14 cellular contexts compared by ENCODE assay signal in genomic region chr21:39456665-39457064, GRCh38. TPM values are rescaled to one million over a fixed set of nuclear protein-coding genes. Genes with fewer than 3 reads are reported as not detected.
A peak's percentile ranks its signal among the peaks of the same experiment; 100 is the strongest.
DNase-seq lines count a peak whose midpoint lies in the region; ATAC-seq, FAIRE-seq and TF ChIP-seq lines count a peak whose summit lies in the region.
"Had no signal": no experiment of that assay in that cellular context is flagged by ENCODE, and none has a peak within 500 bp of the region (broad histone marks: within the 10 kb centered on the region; RNA-seq: fewer than 3 reads in every experiment).

No MANE protein-coding gene starts in this region.

- H3K4me1 ChIP-seq in K562 (replicated peaks in 1 of 2; ENCODE audit: control insufficient read depth in 2 of 2, insufficient read depth in 2 of 2, low read length in 2 of 2) (peaks cover 6 to 12% of the 10 kb centered on the region in 2 experiments; a peak in 4 of 5 replicates), mesenchymal stem cell (ENCODE audit: control insufficient read depth, insufficient read depth, low read depth, low read length) (no peaks in the 10 kb centered on the region)
- H3K4me1 ChIP-seq: adrenal gland had no signal

- no peak overlapping the region for H2BK120ac ChIP-seq in mesenchymal stem cell (ENCODE audit: low read depth, low read length)

- no peaks in the 10 kb centered on the region for H3K9me3 Mint-ChIP-seq in HFFc6
- H3K9me3 Mint-ChIP-seq: CD4-positive, alpha-beta memory T cell; stimulated activated naive B cell treated with anti-CD40 and anti-IgM and Interleukin-4, amounts not matched to agents 10 μg/mL and 1 μg/mL and 100 μg/mL, for 72 hours had no signal

- H3K4me3 ChIP-seq in BJ (ENCODE audit: low read depth, low read length) (no peak overlapping the region), K562 (no peak overlapping the region), mesenchymal stem cell (ENCODE audit: insufficient read depth in 1 of 2, low read depth in 1 of 2, low read length in 2 of 2) (no peak overlapping the region)
- H3K4me3 ChIP-seq: adrenal gland had no signal

- H3K4ac ChIP-seq in mesenchymal stem cell (ENCODE audit: low read depth in 1 of 2, low read length in 2 of 2): no peak overlapping the region

- ATAC-seq in K562: no peak
- ATAC-seq: stimulated activated naive B cell treated with anti-CD40 and anti-IgM and Interleukin-4, amounts not matched to agents 10 μg/mL and 1 μg/mL and 100 μg/mL, for 72 hours had no signal

- no peak for TF ChIP-seq RAD21 in K562 (CRISPR knock-in tag; conservative IDR thresholded peaks at IDR 0.05 in 1 of 2, IDR thresholded peaks at IDR 0.05 in 1 of 2)

- H3K79me2 ChIP-seq in K562 (ENCODE audit: control insufficient read depth, insufficient read depth, low read length): no peaks in the 10 kb centered on the region

- TF ChIP-seq CTCF in BJ (IDR thresholded peaks at IDR 0.05; ENCODE audit: insufficient read depth, low read depth, low read length) (0 out of 2 replicates have a peak, but pooled peaks have one; percentile 21), HFFc6 (IDR thresholded peaks at IDR 0.05) (peak; percentile 63), K562 (IDR thresholded peaks at IDR 0.05 in 2 of 3, conservative IDR thresholded peaks at IDR 0.05 in 1 of 3; ENCODE audit: insufficient read depth in 2 of 3, low read depth in 1 of 3, low read length in 3 of 3) (peak; percentile 11 to 27 (median 14); a peak in 2 of 6 replicates)

- CTCF ChIA-PET in BJ (lab: Yijun Ruan, JAX) (no interaction called here), K562 (lab: Yijun Ruan, JAX; ENCODE audit: low intra/inter-chr PET ratio) (no interaction called here)

- in situ Hi-C loops in K562 (cut with MboI): no loop called here

- FAIRE-seq in K562 (lab: Jason Lieb, UNC): no peak

- TF ChIP-seq POLR2A in K562 (conservative IDR thresholded peaks at IDR 0.05): no peak

- intact Hi-C loops in K562 (cut with micrococcal nuclease): no loop called here

- H3K18ac ChIP-seq in mesenchymal stem cell (ENCODE audit: low read depth in 1 of 2, low read length in 2 of 2): no peak overlapping the region

- no peak for DNase-seq in BJ (ENCODE audit: low read depth)
- DNase-seq in HFFc6: no peak
- no peak for DNase-seq in K562 (ENCODE audit: extremely low read depth in 1 of 4, low spot score in 3 of 4)
- peak; percentile 2 for DNase-seq in mesenchymal stem cell
- no peak for DNase-seq in SW 1271 (lab: John Stamatoyannopoulos, UW)
- DNase-seq in effector CD4-positive, alpha-beta T cell: no peak
- DNase-seq in NCI-H2171 (lab: John Stamatoyannopoulos, UW): no peak
- DNase-seq in T1000 (lab: John Stamatoyannopoulos, UW): no peak
- DNase-seq: activated CD8-positive, alpha-beta memory T cell treated with anti-CD3 and anti-CD28 coated beads, Interleukin-2, amount 50 U/mL, for 48 hours; adrenal gland; CD4-positive, alpha-beta memory T cell; effector CD8-positive, alpha-beta T cell; NCI-H2081 treated with DMSO at 0.1 percent for 48 hours; stimulated activated naive B cell treated with anti-CD40 and anti-IgM and Interleukin-4, amounts not matched to agents 10 μg/mL and 1 μg/mL and 100 μg/mL, for 72 hours had no signal

- no peak overlapping the region for H4K91ac ChIP-seq in mesenchymal stem cell (ENCODE audit: low read length)

- H2AFZ ChIP-seq in K562 (ENCODE audit: low read depth, low read length): no peak overlapping the region
- H2AFZ ChIP-seq in mesenchymal stem cell (ENCODE audit: low read depth, low read length): no peak overlapping the region

- TF ChIP-seq EP300 in K562 (IDR thresholded peaks at IDR 0.05; ENCODE audit: low read length): no peak

- no peaks in the 10 kb centered on the region for H3K9me1 ChIP-seq in K562 (ENCODE audit: control insufficient read depth, insufficient read depth, low read length)

- no peak overlapping the region for H2AK5ac ChIP-seq in mesenchymal stem cell (ENCODE audit: low read length, severe bottlenecking)

- H2BK15ac ChIP-seq in mesenchymal stem cell (ENCODE audit: low read depth, poor library complexity, severe bottlenecking): no peak overlapping the region

- H3K27ac ChIP-seq in K562 (ENCODE audit: extremely low read depth, low read depth, low read length) (no peak overlapping the region), mesenchymal stem cell (ENCODE audit: low read length, poor library complexity, severe bottlenecking) (no peak overlapping the region)
- H3K27ac ChIP-seq: adrenal gland had no signal

- WGBS in K562 (ENCODE audit: insufficient coverage, low coverage, missing lambda C conversion rate): 42% methylated on average over 3 of the region's 3 CpGs
- 96% methylated on average over 2 of the region's 3 CpGs for WGBS in mesenchymal stem cell

- H3K36me3 Mint-ChIP-seq in HFFc6 (ENCODE audit: low read depth): no peaks in the 10 kb centered on the region
- H3K36me3 Mint-ChIP-seq: CD4-positive, alpha-beta memory T cell; stimulated activated naive B cell treated with anti-CD40 and anti-IgM and Interleukin-4, amounts not matched to agents 10 μg/mL and 1 μg/mL and 100 μg/mL, for 72 hours had no signal

- POLR2A ChIA-PET in BJ (lab: Charles Lee): no interaction called here
- POLR2A ChIA-PET in K562 (lab: Yijun Ruan, JAX): interaction anchor here (0.6 kb wide), 1 partner anchor 110 kb away, joined by 3 read pairs; no protein-coding TSS in a partner anchor

- no peak overlapping the region for H3K23ac ChIP-seq in mesenchymal stem cell (ENCODE audit: low read length in 2 of 2)

- no TSS peak for BruUV-seq in K562 (replicated peaks; lab: Mats Ljungman, UMichigan)

- no peak overlapping the region for H3K4me3 Mint-ChIP-seq in HFFc6
- H3K4me3 Mint-ChIP-seq: CD4-positive, alpha-beta memory T cell; stimulated activated naive B cell treated with anti-CD40 and anti-IgM and Interleukin-4, amounts not matched to agents 10 μg/mL and 1 μg/mL and 100 μg/mL, for 72 hours had no signal

- H3K27me3 ChIP-seq in BJ (ENCODE audit: control insufficient read depth, insufficient read depth, low read length) (0 out of 2 replicates have a peak, but pooled peaks cover 1% of the 10 kb centered on the region), K562 (ENCODE audit: control insufficient read depth in 2 of 2, insufficient read depth in 2 of 2, low read length in 2 of 2) (no peaks in the 10 kb centered on the region), mesenchymal stem cell (ENCODE audit: control insufficient read depth in 1 of 2, insufficient read depth in 1 of 2, low read length in 2 of 2) (peaks cover 0 to 4% of the 10 kb centered on the region in 2 experiments)
- H3K27me3 ChIP-seq: adrenal gland had no signal

- no peaks in the 10 kb centered on the region for H3K9me3 ChIP-seq in K562 (replicated peaks; ENCODE audit: control insufficient read depth, insufficient read depth, low read depth, low read length)
- H3K9me3 ChIP-seq in mesenchymal stem cell (ENCODE audit: control insufficient read depth, low read length): no peaks in the 10 kb centered on the region
- H3K9me3 ChIP-seq: adrenal gland had no signal

- no peak overlapping the region for H3K14ac ChIP-seq in mesenchymal stem cell (ENCODE audit: low read length in 2 of 2)

- H3K4me1 Mint-ChIP-seq in HFFc6 (ENCODE audit: low read depth): peaks cover 15% of the 10 kb centered on the region
- H3K4me1 Mint-ChIP-seq: CD4-positive, alpha-beta memory T cell had no signal

- peaks cover 16% of the 10 kb centered on the region for H3K27me3 Mint-ChIP-seq in HFFc6 (ENCODE audit: insufficient read depth)

- H2BK12ac ChIP-seq in mesenchymal stem cell (ENCODE audit: low read length in 2 of 2): no peak overlapping the region

- H4K8ac ChIP-seq in mesenchymal stem cell (ENCODE audit: low read length): no peak overlapping the region

- H3K9ac ChIP-seq in K562 (ENCODE audit: insufficient read depth in 1 of 2, low read depth in 2 of 2, low read length in 2 of 2) (no peak overlapping the region), mesenchymal stem cell (ENCODE audit: low read length) (no peak overlapping the region)

- H2BK5ac ChIP-seq in mesenchymal stem cell (ENCODE audit: low read depth, low read length, poor library complexity, severe bottlenecking): no peak overlapping the region

- peaks cover 1% of the 10 kb centered on the region for H3K79me1 ChIP-seq in mesenchymal stem cell (replicated peaks; ENCODE audit: low read length, poor library complexity, severe bottlenecking)

- H4K20me1 ChIP-seq in K562 (replicated peaks; ENCODE audit: control insufficient read depth, insufficient read depth, low read length): no peaks in the 10 kb centered on the region

- no peak overlapping the region for H3K4me2 ChIP-seq in K562 (ENCODE audit: insufficient read depth, low read length)
- no peak overlapping the region for H3K4me2 ChIP-seq in mesenchymal stem cell (ENCODE audit: low read length, poor library complexity, severe bottlenecking)

- no peak overlapping the region for H3K27ac Mint-ChIP-seq in HFFc6
- H3K27ac Mint-ChIP-seq: stimulated activated naive B cell treated with anti-CD40 and anti-IgM and Interleukin-4, amounts not matched to agents 10 μg/mL and 1 μg/mL and 100 μg/mL, for 72 hours had no signal

- H3K36me3 ChIP-seq in BJ (ENCODE audit: control insufficient read depth, insufficient read depth, low read length) (no peaks in the 10 kb centered on the region), K562 (ENCODE audit: control insufficient read depth, insufficient read depth, low read length) (no peaks in the 10 kb centered on the region), mesenchymal stem cell (ENCODE audit: control insufficient read depth in 1 of 2, insufficient read depth in 2 of 2, low read depth in 1 of 2, low read length in 2 of 2) (no peaks in the 10 kb centered on the region)
- H3K36me3 ChIP-seq: adrenal gland had no signal

RNA-seq across cellular contexts. Expression of gene SH3BGR, which starts 4.9 kb away (rescaled TPM):
- polyA plus RNA-seq in BJ (2011; rRNA removed): 0.23 and 2.6 TPM in 2 replicates
- 0.47 TPM in 1 of 2 replicates, not detected in the other for polyA minus RNA-seq in BJ (2011; rRNA and poly(A)+ RNA removed)
- total RNA-seq in HFFc6 (2021; fragmentation: NEBNext Ultra II Directional; extraction: Animal tissue kit (Norgen Biotek cat#: 25700)): 1 to 10 TPM; 1.4 to 3.7 (median 2.3) TPM
- 0.60 and 2.4 TPM in 2 replicates for total RNA-seq in K562 (2011; cell fraction: chromatin; rRNA removed; ENCODE audit: low replicate concordance)
- total RNA-seq in K562 (2011; cell fraction: nucleolus; rRNA removed): 1.3 and 1.8 TPM in 2 replicates
- total RNA-seq in K562 (2011; cell fraction: nucleoplasm; rRNA removed): 1.8 and 2.6 TPM in 2 replicates
- total RNA-seq in K562 (2014; rRNA removed): 27.7 and 42.9 TPM in 2 replicates
- total RNA-seq in K562 (2014; rRNA removed; fragmentation: Illumina TruSeq; extraction: Trizol): 17.4 and 22.2 TPM in 2 replicates
- total RNA-seq in K562 (2015; rRNA removed; fragmentation: Illumina TruSeq; extraction: Trizol): 21.7 and 23.1 TPM in 2 replicates
- total RNA-seq in K562 (2021): 14.8 and 17.5 TPM in 2 replicates
- 3.1 and 6.6 TPM in 2 replicates for polyA plus RNA-seq in K562 (2011; rRNA removed)
- polyA plus RNA-seq in K562 (2011; cell fraction: cytosol; rRNA removed): 1.1 and 1.4 TPM in 2 replicates
- polyA plus RNA-seq in K562 (2011; cell fraction: nucleus; rRNA removed): 0.38 TPM in 1 of 2 replicates, not detected in the other
- polyA plus RNA-seq in K562 (2012): 27.6 and 178 TPM in 2 replicates
- polyA plus RNA-seq in K562 (2014; fragmentation: Illumina TruSeq; extraction: Trizol): 19.7 and 29.2 TPM in 2 replicates
- 10 to 100 TPM; 26.4 to 28.2 TPM for polyA plus RNA-seq in K562 (2014; fragmentation: Nextera tagmentation; extraction: Ambion mirVana)
- polyA plus RNA-seq in K562 (2014; rRNA removed): 25.6 and 76.6 TPM in 2 replicates
- polyA minus RNA-seq in K562 (2011; rRNA and poly(A)+ RNA removed): 0.48 TPM in 1 of 2 replicates, not detected in the other
- 2.5 TPM in 1 of 2 replicates, not detected in the other for polyA minus RNA-seq in K562 (2011; cell fraction: cytosol; rRNA and poly(A)+ RNA removed)
- 1.1 TPM in 1 of 2 replicates, not detected in the other for polyA minus RNA-seq in K562 (2011; cell fraction: nucleus; rRNA and poly(A)+ RNA removed)
- polyA plus RNA-seq in mesenchymal stem cell (2013, experiment 1 of 2): 3.6 TPM
- polyA plus RNA-seq in mesenchymal stem cell (2013, experiment 2 of 2): 3.4 TPM

RNA-seq across cellular contexts. Expression of gene LCA5L, which starts 11.1 kb away (rescaled TPM):
- 0.69 and 1.1 TPM in 2 replicates for polyA plus RNA-seq in BJ (2011; rRNA removed)
- 0.33 TPM in 1 of 2 replicates, not detected in the other for polyA minus RNA-seq in BJ (2011; rRNA and poly(A)+ RNA removed)
- total RNA-seq in HFFc6 (2021; fragmentation: NEBNext Ultra II Directional; extraction: Animal tissue kit (Norgen Biotek cat#: 25700)): 1 to 10 TPM in 2 of 6 experiments, under 1 TPM in 4; 0.73 to 1.4 (median 0.86) TPM
- total RNA-seq in K562 (2011; cell fraction: chromatin; rRNA removed; ENCODE audit: low replicate concordance): 2.8 and 6.5 TPM in 2 replicates
- 1.8 and 2.1 TPM in 2 replicates for total RNA-seq in K562 (2011; cell fraction: nucleolus; rRNA removed)
- 4.2 and 10.1 TPM in 2 replicates for total RNA-seq in K562 (2011; cell fraction: nucleoplasm; rRNA removed)
- 1.8 and 3.1 TPM in 2 replicates for total RNA-seq in K562 (2014; rRNA removed)
- total RNA-seq in K562 (2014; rRNA removed; fragmentation: Illumina TruSeq; extraction: Trizol): 3.0 and 3.7 TPM in 2 replicates
- total RNA-seq in K562 (2015; rRNA removed; fragmentation: Illumina TruSeq; extraction: Trizol): 3.8 and 3.9 TPM in 2 replicates
- total RNA-seq in K562 (2021): 2.7 and 2.9 TPM in 2 replicates
- 2.9 and 3.9 TPM in 2 replicates for polyA plus RNA-seq in K562 (2011; rRNA removed)
- polyA plus RNA-seq in K562 (2011; cell fraction: cytosol; rRNA removed): 0.69 and 0.96 TPM in 2 replicates
- polyA plus RNA-seq in K562 (2011; cell fraction: nucleus; rRNA removed): 2.0 and 2.4 TPM in 2 replicates
- polyA plus RNA-seq in K562 (2012): 3.5 and 4.7 TPM in 2 replicates
- 3.7 and 4.9 TPM in 2 replicates for polyA plus RNA-seq in K562 (2014; fragmentation: Illumina TruSeq; extraction: Trizol)
- polyA plus RNA-seq in K562 (2014; fragmentation: Nextera tagmentation; extraction: Ambion mirVana): 1 to 10 TPM; 4.2 to 4.9 TPM
- 3.0 and 3.4 TPM in 2 replicates for polyA plus RNA-seq in K562 (2014; rRNA removed)
- 1.8 TPM in 2 replicates for polyA minus RNA-seq in K562 (2011; rRNA and poly(A)+ RNA removed)
- 1.5 and 1.7 TPM in 2 replicates for polyA minus RNA-seq in K562 (2011; cell fraction: cytosol; rRNA and poly(A)+ RNA removed)
- 1.2 and 2.2 TPM in 2 replicates for polyA minus RNA-seq in K562 (2011; cell fraction: nucleus; rRNA and poly(A)+ RNA removed)
- 0.72 TPM for polyA plus RNA-seq in mesenchymal stem cell (2013, experiment 1 of 2)
- polyA plus RNA-seq in mesenchymal stem cell (2013, experiment 2 of 2): 0.82 TPM
- total RNA-seq: CD4-positive, alpha-beta memory T cell had no signal
- polyA plus RNA-seq: CD4-positive, alpha-beta memory T cell had no signal
